ENCODE assay signal across 22 cellular contexts in the genomic region with DNA sequence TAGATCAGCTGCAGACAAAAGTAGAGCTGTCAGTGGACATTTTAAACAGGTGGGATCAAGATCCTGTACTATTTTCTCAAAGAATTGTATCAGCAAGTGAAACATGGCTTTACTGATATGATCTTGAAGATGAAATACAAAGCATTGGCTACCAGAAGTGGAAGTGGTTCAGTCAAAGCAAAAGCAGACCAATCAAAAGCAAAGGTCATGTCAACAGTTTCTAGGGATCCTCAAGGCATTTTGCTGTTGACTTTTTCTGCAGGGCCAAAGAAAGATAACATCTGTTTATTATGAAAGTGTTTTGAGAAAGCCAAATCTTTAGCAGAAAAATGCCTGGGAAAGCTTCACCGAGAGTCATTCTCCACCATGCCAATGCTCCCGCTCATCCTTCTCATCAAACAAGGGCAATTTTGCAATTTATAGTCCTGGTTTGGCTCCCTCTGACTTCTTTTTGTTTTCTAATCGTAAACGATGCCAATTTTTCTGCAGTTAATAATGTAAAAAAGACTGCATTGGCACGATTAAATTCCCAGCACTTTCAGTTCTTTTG.
"Had no signal": no experiment of that assay in that cellular context is flagged by ENCODE, and none has a peak within 500 bp of the region (broad histone marks: within the 10 kb centered on the region; RNA-seq: fewer than 3 reads in every experiment).

No MANE protein-coding gene starts in this region.

- H3K27ac ChIP-seq: adrenal gland, left ventricle myocardium inferior, prostate gland had no signal

- H3K9me3 ChIP-seq: adrenal gland, left ventricle myocardium inferior, prostate gland had no signal

- ATAC-seq: activated CD4-positive, alpha-beta T cell treated with anti-CD3 and anti-CD28 coated beads for 36 hours; right cardiac atrium; stimulated activated effector memory CD8-positive, alpha-beta T cell treated with anti-CD3 and anti-CD28 coated beads, Interleukin-12 subunit alpha, Interleukin-12 subunit beta, amount 100 ng/mL, for 72 hours; WTC11 had no signal

- DNase-seq: activated CD4-positive, alpha-beta T cell treated with anti-CD3 and anti-CD28 coated beads for 36 hours; activated CD4-positive, alpha-beta T cell treated with anti-CD3 and anti-CD28 coated beads, Interleukin-2, amount 50 U/mL, for 48 hours; activated gamma-delta T cell; adrenal gland; cerebellar nuclear complex; dermis blood vessel endothelial cell; effector memory CD4-positive, alpha-beta T cell; left ventricle myocardium inferior; mammary epithelial cell; midbrain; nephron progenitor cell; occipital lobe; right cardiac atrium; stimulated activated CD4-positive, alpha-beta T cell treated with anti-CD3 and anti-CD28 coated beads, Interleukin-4, amount 100 ng/mL, for 24 hours had no signal

- H3K36me3 ChIP-seq: adrenal gland, left ventricle myocardium inferior, prostate gland had no signal

- H3K4me2 ChIP-seq: smooth muscle cell had no signal

- H3K4me3 ChIP-seq: adrenal gland, left ventricle myocardium inferior, prostate gland, smooth muscle cell had no signal

- H3K4me1 ChIP-seq: adrenal gland, left ventricle myocardium inferior, prostate gland had no signal

- H3K27me3 ChIP-seq: adrenal gland had no signal

- FAIRE-seq: astrocyte, bronchial epithelial cell, frontal cortex, TTC549 had no signal
